In the genomic region with DNA sequence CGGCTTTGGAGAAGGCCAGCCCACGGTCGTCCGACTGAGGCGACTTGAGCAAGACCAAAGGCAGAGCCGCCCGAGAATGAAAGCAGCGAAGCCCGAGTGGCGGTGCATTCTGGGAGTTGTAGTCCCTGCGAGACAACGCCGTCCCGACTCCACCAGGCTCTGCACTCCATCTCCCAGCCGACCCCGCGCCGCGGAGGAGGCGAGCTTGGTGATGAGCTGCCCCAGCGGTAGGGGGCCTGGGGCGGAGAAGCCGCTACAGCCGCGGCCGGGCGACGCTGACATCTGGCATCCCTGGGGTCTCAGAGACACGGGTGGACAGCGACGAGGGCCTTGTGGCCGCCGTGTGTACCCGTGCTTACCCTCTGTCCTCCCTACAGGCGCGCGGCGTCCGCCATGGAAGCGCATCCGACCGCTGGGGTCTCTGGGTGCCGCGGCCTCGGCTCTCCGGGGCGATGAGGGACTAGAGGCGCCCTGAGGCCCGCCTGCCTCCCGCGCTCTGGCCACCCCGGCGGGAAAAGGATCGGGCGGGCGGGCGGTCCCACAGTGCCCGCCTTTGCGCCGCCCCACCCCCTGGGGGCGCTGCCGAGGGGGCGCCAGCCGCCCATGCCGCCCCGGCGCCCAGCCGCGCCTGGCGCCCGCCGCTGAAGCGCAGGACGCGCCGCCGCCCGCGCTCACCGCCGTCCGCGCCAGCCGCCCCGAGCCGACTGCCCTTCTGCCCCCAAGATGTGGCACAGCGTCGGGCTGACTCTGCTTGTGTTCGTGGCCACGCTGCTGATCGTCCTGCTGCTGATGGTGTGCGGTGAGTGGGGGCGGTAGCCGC, we compare ENCODE assay signal across 1 cellular context.
TF ChIP-seq lines count a peak whose summit lies in the region.

Gene SMIM13 (plus strand): TSS at position 244 of the 820 bp plus-strand sequence. CDS start 480 bp downstream, at position 724.

TF ChIP-seq in HEK293, 187 proteins besides CTCF, POLR2A, EP300 and RAD21 (continued from another document):
- no peak for TF ChIP-seq ZNF530 (tag by site-specific recombination; IDR thresholded peaks at IDR 0.05; ENCODE audit: low read depth)
- no peak for TF ChIP-seq ZNF544 (tag by site-specific recombination; IDR thresholded peaks at IDR 0.05)
- no peak for TF ChIP-seq ZNF26 (tag by site-specific recombination; IDR thresholded peaks at IDR 0.05)
- no peak for TF ChIP-seq GFI1B (tag by site-specific recombination; IDR thresholded peaks at IDR 0.05)
- TF ChIP-seq ZNF266 (tag by site-specific recombination; IDR thresholded peaks at IDR 0.05; ENCODE audit: low read depth), result no peak
- TF ChIP-seq ZNF362 (tag by site-specific recombination; IDR thresholded peaks at IDR 0.05), result no peak
- no peak for TF ChIP-seq ZNF121 (tag by site-specific recombination; IDR thresholded peaks at IDR 0.05)
- TF ChIP-seq KLF10 (tag by site-specific recombination; IDR thresholded peaks at IDR 0.05), result peak; percentile 50; the same call in 1 of the 2 replicates
- TF ChIP-seq, protein P1, sequence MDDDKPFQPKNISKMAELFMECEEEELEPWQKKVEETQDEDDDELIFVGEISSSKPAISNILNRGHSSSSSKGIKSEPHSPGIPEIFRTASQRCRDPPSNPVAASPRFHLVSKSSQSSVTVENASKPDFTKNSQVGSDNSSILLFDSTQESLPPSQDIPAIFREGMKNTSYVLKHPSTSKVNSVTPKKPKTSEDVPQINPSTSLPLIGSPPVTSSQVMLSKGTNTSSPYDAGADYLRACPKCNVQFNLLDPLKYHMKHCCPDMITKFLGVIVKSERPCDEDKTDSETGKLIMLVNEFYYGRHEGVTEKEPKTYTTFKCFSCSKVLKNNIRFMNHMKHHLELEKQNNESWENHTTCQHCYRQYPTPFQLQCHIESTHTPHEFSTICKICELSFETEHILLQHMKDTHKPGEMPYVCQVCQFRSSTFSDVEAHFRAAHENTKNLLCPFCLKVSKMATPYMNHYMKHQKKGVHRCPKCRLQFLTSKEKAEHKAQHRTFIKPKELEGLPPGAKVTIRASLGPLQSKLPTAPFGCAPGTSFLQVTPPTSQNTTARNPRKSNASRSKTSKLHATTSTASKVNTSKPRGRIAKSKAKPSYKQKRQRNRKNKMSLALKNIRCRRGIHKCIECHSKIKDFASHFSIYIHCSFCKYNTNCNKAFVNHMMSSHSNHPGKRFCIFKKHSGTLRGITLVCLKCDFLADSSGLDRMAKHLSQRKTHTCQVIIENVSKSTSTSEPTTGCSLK (tag by site-specific recombination; IDR thresholded peaks at IDR 0.05), result no peak
- TF ChIP-seq ZNF610 (tag by site-specific recombination; IDR thresholded peaks at IDR 0.05; ENCODE audit: borderline replicate concordance), result peak; percentile 81; the same call in 1 of the 2 replicates
- TF ChIP-seq MYNN (tag by site-specific recombination; IDR thresholded peaks at IDR 0.05; ENCODE audit: borderline replicate concordance), result no peak
- TF ChIP-seq, protein P2, sequence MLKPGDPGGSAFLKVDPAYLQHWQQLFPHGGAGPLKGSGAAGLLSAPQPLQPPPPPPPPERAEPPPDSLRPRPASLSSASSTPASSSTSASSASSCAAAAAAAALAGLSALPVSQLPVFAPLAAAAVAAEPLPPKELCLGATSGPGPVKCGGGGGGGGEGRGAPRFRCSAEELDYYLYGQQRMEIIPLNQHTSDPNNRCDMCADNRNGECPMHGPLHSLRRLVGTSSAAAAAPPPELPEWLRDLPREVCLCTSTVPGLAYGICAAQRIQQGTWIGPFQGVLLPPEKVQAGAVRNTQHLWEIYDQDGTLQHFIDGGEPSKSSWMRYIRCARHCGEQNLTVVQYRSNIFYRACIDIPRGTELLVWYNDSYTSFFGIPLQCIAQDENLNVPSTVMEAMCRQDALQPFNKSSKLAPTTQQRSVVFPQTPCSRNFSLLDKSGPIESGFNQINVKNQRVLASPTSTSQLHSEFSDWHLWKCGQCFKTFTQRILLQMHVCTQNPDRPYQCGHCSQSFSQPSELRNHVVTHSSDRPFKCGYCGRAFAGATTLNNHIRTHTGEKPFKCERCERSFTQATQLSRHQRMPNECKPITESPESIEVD (tag by site-specific recombination; IDR thresholded peaks at IDR 0.05), result no peak
- peak; percentile 60 for TF ChIP-seq SP2 (tag by site-specific recombination; IDR thresholded peaks at IDR 0.05)
- TF ChIP-seq ZNF514 (tag by site-specific recombination; IDR thresholded peaks at IDR 0.05), result no peak
